8 cellular contexts compared by ENCODE assay signal in genomic region chr6:110179406-110180227, GRCh38. TPM values are rescaled to one million over a fixed set of nuclear protein-coding genes. Genes with fewer than 3 reads are reported as not detected.
A peak's percentile ranks its signal among the peaks of the same experiment; 100 is the strongest.
DNase-seq lines count a peak whose midpoint lies in the region; ATAC-seq and TF ChIP-seq lines count a peak whose summit lies in the region.

Gene WASF1, minus strand, starts transcription at chr6:110179670. Its CDS starts 52,069 bp downstream, at chr6:110127601.

- DNase-seq in DMS 273 (lab: John Stamatoyannopoulos, UW; ENCODE audit: unreplicated experiment) (peak; percentile 99), OCI-M2 (lab: John Stamatoyannopoulos, UW; ENCODE audit: unreplicated experiment) (peak; percentile 99), erythroblast (lab: John Stamatoyannopoulos, UW) (peak; percentile 96), mucosa of gallbladder (ENCODE audit: low spot score) (peak; percentile 97)
- DNase-seq in activated T-cell treated with anti-CD3 and anti-CD28 coated beads, Interleukin-2, amount 50 U/mL, for 1 hour, result peak; percentile 92
- DNase-seq in stimulated activated CD8-positive, alpha-beta memory T cell treated with anti-CD3 and anti-CD28 coated beads, Interleukin-4, amount 100 ng/mL, for 24 hours (ENCODE audit: low read depth), result peak; percentile 85

- TF ChIP-seq EP300 in Ishikawa (IDR thresholded peaks at IDR 0.05; ENCODE audit: borderline replicate concordance), result peak; percentile 49; the same call in 1 of the 2 replicates

- no peak for TF ChIP-seq POLR2A in erythroblast (IDR thresholded peaks at IDR 0.05; ENCODE audit: low read length)

- TF ChIP-seq RAD21 in Ishikawa (IDR thresholded peaks at IDR 0.05; ENCODE audit: low read depth), result no peak

- ATAC-seq in GM21619 (IDR thresholded peaks at IDR 0.05; ENCODE audit: unreplicated experiment), result peak; percentile 83

TF ChIP-seq in Ishikawa, 13 proteins besides CTCF, POLR2A, EP300 and RAD21:
- TF ChIP-seq CEBPB (IDR thresholded peaks at IDR 0.05) (peak; percentile 95), ZBTB7A (IDR thresholded peaks at IDR 0.05; ENCODE audit: low read depth) (peak; percentile 90), REST (IDR thresholded peaks at IDR 0.05; ENCODE audit: low read depth) (no peak), FOXM1 (IDR thresholded peaks at IDR 0.05; ENCODE audit: borderline replicate concordance, low read depth) (0 out of 2 replicates have a peak, but pooled peaks have one; percentile 36), NFIC (IDR thresholded peaks at IDR 0.05) (peak; percentile 29; the same call in 1 of the 2 replicates), MAX (IDR thresholded peaks at IDR 0.05) (peak; percentile 74), TCF12 (IDR thresholded peaks at IDR 0.05; ENCODE audit: low read depth) (peak; percentile 63; the same call in 1 of the 2 replicates), TEAD4 (IDR thresholded peaks at IDR 0.05) (0 out of 2 replicates have a peak, but pooled peaks have one; percentile 7), EGR1 (IDR thresholded peaks at IDR 0.05) (peak; percentile 55; the same call in 1 of the 2 replicates), YY1 (IDR thresholded peaks at IDR 0.05; ENCODE audit: low read depth) (0 out of 2 replicates have a peak, but pooled peaks have one; percentile 8), USF1 (IDR thresholded peaks at IDR 0.05) (no peak), TAF1 (IDR thresholded peaks at IDR 0.05; ENCODE audit: low read depth) (peak; percentile 67), CREB1 (IDR thresholded peaks at IDR 0.05; ENCODE audit: low read depth) (peak; percentile 28)

RNA-seq across cellular contexts. Expression of gene WASF1, which starts in this region (rescaled TPM):
- total RNA-seq in mucosa of gallbladder, result 12.9 TPM

Comparison
In these comparisons a context has a peak if more than half of its experiments do, and no peak if none do; other contexts are left out.
1. Peak in every context shown above with its lines: DNase-seq and ATAC-seq.